22 cellular contexts compared by ENCODE assay signal in genomic region chr6:16302721-16303552, GRCh38.
DNase-seq lines count a peak whose midpoint lies in the region; TF ChIP-seq lines count a peak whose summit lies in the region.
"Had no signal": no experiment of that assay in that cellular context is flagged by ENCODE, and none has a peak within 500 bp of the region (broad histone marks: within the 10 kb centered on the region; RNA-seq: fewer than 3 reads in every experiment).

No MANE protein-coding gene starts in this region.

- H3K4me1 ChIP-seq in iPS-18a (ENCODE audit: control insufficient read depth, low read depth, low read length), result peaks cover 32% of the 10 kb centered on the region
- no peaks in the 10 kb centered on the region for H3K4me1 ChIP-seq in prostate gland (replicated peaks)
- H3K4me1 ChIP-seq: body of pancreas had no signal

- no peaks in the 10 kb centered on the region for H3K36me3 ChIP-seq in iPS-18a (ENCODE audit: control insufficient read depth, low read depth, low read length)
- H3K36me3 ChIP-seq in prostate gland, result no peaks in the 10 kb centered on the region

- TF ChIP-seq CTCF in prostate gland (IDR thresholded peaks at IDR 0.05) (no peak), GM13977 (IDR thresholded peaks at IDR 0.05; ENCODE audit: extremely low read depth, insufficient read depth, missing control alignments) (no peak)

- no peak overlapping the region for H3K9ac ChIP-seq in iPS-18a (ENCODE audit: low read length)

- DNase-seq in NCI-H2029 (lab: John Stamatoyannopoulos, UW), result peak; percentile 26
- DNase-seq in NCI-H2029 treated with DMSO at 0.1 percent for 48 hours (lab: John Stamatoyannopoulos, UW), result no peak
- peak; percentile 18 for DNase-seq in NCI-H774 (lab: John Stamatoyannopoulos, UW)
- peak; percentile 46 for DNase-seq in prostate gland (ENCODE audit: low spot score)
- no peak for DNase-seq in DMS79 treated with DMSO at 0.1 percent for 48 hours (lab: John Stamatoyannopoulos, UW)
- DNase-seq in GM13977 (ENCODE audit: low spot score), result no peak
- DNase-seq in activated CD4-positive, CD25-positive, alpha-beta regulatory T cell (lab: John Stamatoyannopoulos, UW), result no peak
- DNase-seq: activated CD4-positive, alpha-beta T cell treated with anti-CD3 and anti-CD28 coated beads for 1 hour; activated gamma-delta T cell treated with Interleukin-2 at 50 U/mL for 16 hours; activated T-cell treated with anti-CD3 and anti-CD28 coated beads, Interleukin-2, amount 50 U/mL, for 1 hour; AML-193; body of pancreas; CD8-positive, alpha-beta memory T cell; effector memory CD4-positive, alpha-beta T cell; foreskin melanocyte; naive B cell; NCI-H1105; NCI-H510A; spleen; stimulated activated CD4-positive, alpha-beta T cell treated with anti-CD3 and anti-CD28 coated beads, Interleukin-4, amount 100 ng/mL, for 1 hour; T-helper 1 cell had no signal

- TF ChIP-seq POLR2A in prostate gland (IDR thresholded peaks at IDR 0.05), result no peak

- H3K27ac ChIP-seq in iPS-18a (ENCODE audit: low read length) (no peak overlapping the region), prostate gland (peak overlapping the region in 1 of 2 donors; percentile 39)
- H3K27ac ChIP-seq: body of pancreas, spleen had no signal

- peaks cover 52% of the 10 kb centered on the region for H3K27me3 ChIP-seq in iPS-18a (ENCODE audit: control insufficient read depth, insufficient read depth, low read length)
- no peaks in the 10 kb centered on the region for H3K27me3 ChIP-seq in prostate gland (replicated peaks; ENCODE audit: insufficient read depth)
- H3K27me3 ChIP-seq: body of pancreas, spleen had no signal

- in situ Hi-C loops in GM13977 (cut with MboI; ENCODE audit: low pct_unique_long_range_greater_than_20kb, low sequenced_read_pairs, unreplicated experiment), result no loop called here

- H3K4me3 ChIP-seq in iPS-18a (ENCODE audit: low read length) (peak overlapping the region; percentile 41), prostate gland (no peak overlapping the region)
- H3K4me3 ChIP-seq: body of pancreas, spleen had no signal

- 47% methylated on average over 26 of the region's 27 CpGs for WGBS in prostate gland

- H3K9me3 ChIP-seq in iPS-18a (ENCODE audit: control insufficient read depth, low read depth, low read length) (no peaks in the 10 kb centered on the region), prostate gland (no peaks in the 10 kb centered on the region)
- H3K9me3 ChIP-seq: body of pancreas, spleen had no signal

- intact Hi-C loops in prostate gland (cut with DNase I), result no loop called here

Comparison
In these comparisons a context has a peak if more than half of its experiments do, and no peak if none do; other contexts are left out.
1. DNase-seq: peak in NCI-H2029 (single experiment), NCI-H774 (single experiment) and prostate gland (single experiment); none in NCI-H2029 treated with DMSO at 0.1 percent for 48 hours (single experiment), DMS79 treated with DMSO at 0.1 percent for 48 hours (single experiment), GM13977 (single experiment) and activated CD4-positive, CD25-positive, alpha-beta regulatory T cell (0 of 4).